Comparison of ENCODE assay signal across 19 cellular contexts in the genomic region with DNA sequence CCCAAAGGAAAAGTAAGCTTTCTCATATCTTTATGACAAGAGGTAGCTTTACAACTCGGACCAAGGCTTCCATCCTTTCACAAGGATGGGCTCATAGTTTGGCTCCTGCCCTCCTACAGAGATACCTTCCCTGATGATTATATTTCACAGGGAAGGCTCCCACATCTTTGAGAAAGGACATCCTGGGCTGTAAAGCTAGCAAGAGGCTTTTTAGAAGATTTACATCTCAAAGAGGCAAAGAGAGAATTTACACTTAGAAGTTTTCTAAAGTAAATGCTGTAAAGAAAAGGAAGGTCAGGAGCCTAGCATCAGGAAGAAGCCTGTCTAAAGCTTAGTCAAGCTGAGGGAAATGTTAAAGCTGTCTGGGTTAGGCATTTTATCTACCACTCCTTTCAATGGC.
A peak's percentile ranks its signal among the peaks of the same experiment; 100 is the strongest.
DNase-seq lines count a peak whose midpoint lies in the region; ATAC-seq, FAIRE-seq and TF ChIP-seq lines count a peak whose summit lies in the region.
"Had no signal": no experiment of that assay in that cellular context is flagged by ENCODE, and none has a peak within 500 bp of the region (broad histone marks: within the 10 kb centered on the region; RNA-seq: fewer than 3 reads in every experiment).

No MANE protein-coding gene starts in this region.

- no peaks in the 10 kb centered on the region for H3K23me2 ChIP-seq in H1 (ENCODE audit: low read depth, low read length)

- H3K4me2 ChIP-seq in H1 (ENCODE audit: insufficient read depth in 1 of 2, low read depth in 2 of 2, low read length in 2 of 2): no peak overlapping the region

- H3K4me3 Mint-ChIP-seq in naive thymus-derived CD4-positive, alpha-beta T cell: no peak overlapping the region
- H3K4me3 Mint-ChIP-seq: CD4-positive, alpha-beta T cell; HFFc6 had no signal

- H4K91ac ChIP-seq in H1 (replicated peaks; ENCODE audit: insufficient read length, low read length): no peak overlapping the region

- H2AFZ ChIP-seq in H1 (ENCODE audit: low read length): no peak overlapping the region

- H3K14ac ChIP-seq in H1 (ENCODE audit: insufficient read length): no peak overlapping the region

- H2BK120ac ChIP-seq in H1 (replicated peaks; ENCODE audit: low read depth, low read length): no peak overlapping the region

- peaks cover 0 to 3% (median 0%) of the 10 kb centered on the region in 5 donors for H3K36me3 Mint-ChIP-seq in naive thymus-derived CD4-positive, alpha-beta T cell

- peaks cover 0 to 9% (median 4%) of the 10 kb centered on the region in 11 donors for H3K9me3 Mint-ChIP-seq in naive thymus-derived CD4-positive, alpha-beta T cell

- DNase-seq in NT2/D1 (ENCODE audit: low read depth, low spot score) (peak; percentile 27), H1 (ENCODE audit: low read depth in 1 of 2, low spot score in 2 of 2) (no peak), iPS-NIHi11 (ENCODE audit: low spot score) (peak; percentile 17), COLO829 (ENCODE audit: low spot score) (no peak)
- DNase-seq in naive thymus-derived CD4-positive, alpha-beta T cell: no peak
- no peak for DNase-seq in stimulated activated naive CD4-positive, alpha-beta T cell treated with Interleukin-2 at 50 U/mL for 16 hours (lab: John Stamatoyannopoulos, UW)
- DNase-seq: ACHN; AML-193; CD4-positive, alpha-beta T cell; DMS153; DMS79; GDM1; HFFc6 had no signal

- peaks cover 0 to 1% of the 10 kb centered on the region in 2 experiments for H4K20me1 ChIP-seq in H1 (replicated peaks in 1 of 2; ENCODE audit: control insufficient read depth in 1 of 2, insufficient read depth in 2 of 2, low read length in 2 of 2)

- no peak overlapping the region for H3K27ac ChIP-seq in H1 (ENCODE audit: low read depth, low read length)
- H3K27ac ChIP-seq in naive thymus-derived CD4-positive, alpha-beta T cell (ENCODE audit: low read depth, low read length): no peak overlapping the region
- H3K27ac ChIP-seq: C4-2B, HL-60 had no signal

- H3K56ac ChIP-seq in H1 (replicated peaks; ENCODE audit: insufficient read length, low read depth, low read length): no peak overlapping the region

- H2AK5ac ChIP-seq in H1 (ENCODE audit: low read depth, low read length): no peak overlapping the region

- no peak for TF ChIP-seq POLR2A in H1 (IDR thresholded peaks at IDR 0.05; ENCODE audit: control extremely low read depth in 1 of 2, low read depth in 2 of 2, low read length in 2 of 2)

- H2BK20ac ChIP-seq in H1 (ENCODE audit: low read length): no peak overlapping the region

- no peak for TF ChIP-seq EP300 in H1 (IDR thresholded peaks at IDR 0.05; ENCODE audit: borderline replicate concordance in 1 of 2, low read depth in 2 of 2, low read length in 2 of 2)

- H3K4me3 ChIP-seq in NT2/D1 (ENCODE audit: insufficient read length, low read depth) (no peak overlapping the region), H1 (ENCODE audit: extremely low read depth in 1 of 4, insufficient read depth in 2 of 4, low read depth in 3 of 4, low read length in 4 of 4) (no peak overlapping the region)
- no peak overlapping the region for H3K4me3 ChIP-seq in naive thymus-derived CD4-positive, alpha-beta T cell (ENCODE audit: low read length)

- no peaks in the 10 kb centered on the region for H3K4me1 Mint-ChIP-seq in naive thymus-derived CD4-positive, alpha-beta T cell

- CTCF ChIA-PET in H1 (lab: Charles Lee; ENCODE audit: partially characterized antibody): interaction anchor here (1.1 kb wide), 1 partner anchor 72 kb away, joined by 3 read pairs; no protein-coding TSS in a partner anchor
- CTCF ChIA-PET in naive thymus-derived CD4-positive, alpha-beta T cell (lab: Charles Lee): no interaction called here

- H4K5ac ChIP-seq in H1 (ENCODE audit: insufficient read length, low read depth, low read length): no peak overlapping the region

- H3K36me3 ChIP-seq in NT2/D1 (ENCODE audit: insufficient read depth, insufficient read length, low read length) (no peaks in the 10 kb centered on the region), H1 (ENCODE audit: control insufficient read depth in 2 of 4, insufficient read depth in 4 of 4, low read length in 3 of 4) (no peaks in the 10 kb centered on the region)
- no peaks in the 10 kb centered on the region for H3K36me3 ChIP-seq in naive thymus-derived CD4-positive, alpha-beta T cell (ENCODE audit: control insufficient read depth in 2 of 3, insufficient read depth in 3 of 3, low read length in 3 of 3)

- H3K9ac ChIP-seq in NT2/D1 (ENCODE audit: insufficient read length, low read depth): no peak overlapping the region
- H3K9ac ChIP-seq in H1 (replicated peaks in 1 of 4; ENCODE audit: extremely low read depth in 1 of 4, low read depth in 3 of 4, low read length in 3 of 4): no peak overlapping the region

- no peaks in the 10 kb centered on the region for H3K27me3 ChIP-seq in NT2/D1 (ENCODE audit: insufficient read depth, insufficient read length)
- H3K27me3 ChIP-seq in H1 (replicated peaks in 1 of 4; ENCODE audit: control insufficient read depth in 3 of 4, extremely low read depth in 1 of 4, insufficient read depth in 3 of 4, low read length in 3 of 4): peaks cover 8 to 41% (median 32%) of the 10 kb centered on the region in 4 experiments
- H3K27me3 ChIP-seq in naive thymus-derived CD4-positive, alpha-beta T cell (ENCODE audit: control insufficient read depth in 2 of 2, insufficient read depth in 2 of 2, low read length in 2 of 2): no peaks in the 10 kb centered on the region

- ATAC-seq in naive thymus-derived CD4-positive, alpha-beta T cell: no peak
- no peak for ATAC-seq in GM21825 (IDR thresholded peaks at IDR 0.05; ENCODE audit: unreplicated experiment)
- ATAC-seq: HCT116 had no signal

- H3K4ac ChIP-seq in H1 (replicated peaks; ENCODE audit: insufficient read length, low read depth, low read length): no peak overlapping the region

- no peak overlapping the region for H4K8ac ChIP-seq in H1 (ENCODE audit: extremely low read depth, insufficient read depth, low read length)

- H3K9me3 ChIP-seq in NT2/D1 (ENCODE audit: insufficient read depth, low read length) (no peaks in the 10 kb centered on the region), H1 (ENCODE audit: insufficient read depth in 2 of 2, low read depth in 1 of 2, low read length in 1 of 2) (no peaks in the 10 kb centered on the region)
- no peaks in the 10 kb centered on the region for H3K9me3 ChIP-seq in naive thymus-derived CD4-positive, alpha-beta T cell (ENCODE audit: control insufficient read depth in 2 of 3, low read length in 3 of 3)

- 0 out of 4 replicates have a peak, but pooled peaks of 1 of the 2 experiments have one; percentile 10 for TF ChIP-seq RAD21 in H1 (IDR thresholded peaks at IDR 0.05 in 1 of 2, conservative IDR thresholded peaks at IDR 0.05 in 1 of 2; ENCODE audit: low read depth in 2 of 2, low read length in 2 of 2)

- POLR2A ChIA-PET in H1 (lab: Charles Lee; ENCODE audit: partially characterized antibody): no interaction called here
- POLR2A ChIA-PET in naive thymus-derived CD4-positive, alpha-beta T cell (lab: Charles Lee): no interaction called here

- H3K18ac ChIP-seq in H1 (ENCODE audit: extremely low read depth, low read length): no peak overlapping the region

- H2BK15ac ChIP-seq in H1 (ENCODE audit: low read length): no peak overlapping the region

- H3K4me1 ChIP-seq in NT2/D1 (ENCODE audit: insufficient read depth, insufficient read length): no peaks in the 10 kb centered on the region
- H3K4me1 ChIP-seq in H1 (replicated peaks in 1 of 4; ENCODE audit: control insufficient read depth in 3 of 4, insufficient read depth in 4 of 4, low read length in 3 of 4): no peaks in the 10 kb centered on the region
- no peaks in the 10 kb centered on the region for H3K4me1 ChIP-seq in naive thymus-derived CD4-positive, alpha-beta T cell (ENCODE audit: control insufficient read depth in 2 of 2, insufficient read depth in 2 of 2, low read length in 2 of 2)

- H2BK5ac ChIP-seq in H1 (ENCODE audit: low read depth, low read length): no peak overlapping the region

- WGBS in H1 (ENCODE audit: extremely low coverage in 1 of 2, insufficient coverage in 1 of 2, insufficient read length in 1 of 2, insufficient replicate concordance in 2 of 2, low coverage in 1 of 2, low lambda C conversion rate in 2 of 2, missing lambda C conversion rate in 1 of 2), 2 experiments: 5% methylated on average over 1 of the region's 1 CpG; no CpG with 5 or more reads in 1 of the 2 experiments

- H2BK12ac ChIP-seq in H1 (ENCODE audit: low read depth, low read length): no peak overlapping the region

- TF ChIP-seq CTCF in H1 (IDR thresholded peaks at IDR 0.05; ENCODE audit: control extremely low read depth in 1 of 3, insufficient read depth in 1 of 3, low read depth in 1 of 3, low read length in 3 of 3): no peak

- H3K79me2 ChIP-seq in H1 (ENCODE audit: control insufficient read depth in 1 of 2, insufficient read depth in 2 of 2, low read length in 2 of 2): no peaks in the 10 kb centered on the region

- no peak overlapping the region for H3K27ac Mint-ChIP-seq in naive thymus-derived CD4-positive, alpha-beta T cell
- H3K27ac Mint-ChIP-seq: CD4-positive, alpha-beta T cell; HFFc6 had no signal

- H3K79me1 ChIP-seq in H1 (ENCODE audit: low read depth, low read length): no peaks in the 10 kb centered on the region

- peak; percentile 89 for FAIRE-seq in H1 (lab: Jason Lieb, UNC)
- FAIRE-seq: A204.1, H54 had no signal

- no peaks in the 10 kb centered on the region for H3K27me3 Mint-ChIP-seq in naive thymus-derived CD4-positive, alpha-beta T cell
- H3K27me3 Mint-ChIP-seq: CD4-positive, alpha-beta T cell had no signal

- no peak overlapping the region for H3K23ac ChIP-seq in H1 (ENCODE audit: insufficient read length)

- intact Hi-C loops in naive thymus-derived CD4-positive, alpha-beta T cell (cut with micrococcal nuclease): no loop called here

Comparison
In these comparisons a context has a peak if more than half of its experiments do, and no peak if none do; other contexts are left out.
1. DNase-seq: peak in NT2/D1 (single experiment) and iPS-NIHi11 (single experiment); none in H1 (0 of 2), naive thymus-derived CD4-positive, alpha-beta T cell (0 of 9), COLO829 (single experiment) and stimulated activated naive CD4-positive, alpha-beta T cell treated with Interleukin-2 at 50 U/mL for 16 hours (single experiment).